In genomic region chr4:153593166-153593565, GRCh38 we compare ENCODE assay signal across 33 cellular contexts.
A peak's percentile ranks its signal among the peaks of the same experiment; 100 is the strongest.
DNase-seq lines count a peak whose midpoint lies in the region; ATAC-seq and TF ChIP-seq lines count a peak whose summit lies in the region.
"Had no signal": no experiment of that assay in that cellular context is flagged by ENCODE, and none has a peak within 500 bp of the region (broad histone marks: within the 10 kb centered on the region; RNA-seq: fewer than 3 reads in every experiment).

No MANE protein-coding gene starts in this region.

- peaks cover 22 to 49% (median 30%) of the 10 kb centered on the region in 3 donors for H3K36me3 ChIP-seq in skeletal muscle tissue (ENCODE audit: control insufficient read depth in 3 of 3, insufficient read depth in 3 of 3, low read length in 3 of 3)

- ATAC-seq in GM18870 (IDR thresholded peaks at IDR 0.05; ENCODE audit: unreplicated experiment) (no peak), HG03342 (IDR thresholded peaks at IDR 0.05; ENCODE audit: unreplicated experiment) (no peak)
- ATAC-seq: left cardiac atrium; stimulated activated naive CD8-positive, alpha-beta T cell treated with anti-CD3 and anti-CD28 coated beads, Interleukin-15, Interleukin-2, amounts not matched to agents 100 U/mL and 50 U/mL, for 24 hours had no signal

- POLR2A ChIA-PET in activated CD4-positive, alpha-beta T cell treated with anti-CD3 and anti-CD28 coated beads, Interleukin-2, amount 10 ng/mL, durations not matched to agents 7 days and 5 days (lab: Charles Lee) = no interaction called here

- H3K4me1 Mint-ChIP-seq in activated CD4-positive, alpha-beta T cell treated with anti-CD3 and anti-CD28 coated beads, Interleukin-2, amount 10 ng/mL, durations not matched to agents 7 days and 5 days = peaks cover 7% of the 10 kb centered on the region

- CTCF ChIA-PET in activated CD4-positive, alpha-beta T cell treated with anti-CD3 and anti-CD28 coated beads, Interleukin-2, amount 10 ng/mL, durations not matched to agents 7 days and 5 days (lab: Charles Lee) = interaction anchor here (1.8 kb wide), 1 partner anchor 11 kb away, joined by 5 read pairs; no protein-coding TSS in a partner anchor

- TF ChIP-seq CTCF in epithelial cell of proximal tubule (conservative IDR thresholded peaks at IDR 0.05; ENCODE audit: low read depth, low read length) = peak; percentile 3

- H3K4me3 Mint-ChIP-seq in activated CD4-positive, alpha-beta T cell treated with anti-CD3 and anti-CD28 coated beads, Interleukin-2, amount 10 ng/mL, durations not matched to agents 7 days and 5 days = no peak overlapping the region
- H3K4me3 Mint-ChIP-seq: activated CD4-positive, alpha-beta T cell treated with anti-CD3 and anti-CD28 coated beads, Interleukin-2, amount 10 ng/mL, durations not matched to agents 24 days and 14 days; CD8-positive, alpha-beta memory T cell; H9 had no signal

- peaks cover 72% of the 10 kb centered on the region for H3K36me3 Mint-ChIP-seq in activated CD4-positive, alpha-beta T cell treated with anti-CD3 and anti-CD28 coated beads, Interleukin-2, amount 10 ng/mL, durations not matched to agents 7 days and 5 days (ENCODE audit: low read depth)

- H3K27me3 ChIP-seq in skeletal muscle tissue (ENCODE audit: control insufficient read depth in 3 of 3, insufficient read depth in 3 of 3, low read length in 3 of 3) = no peaks in the 10 kb centered on the region
- H3K27me3 ChIP-seq: brain microvascular endothelial cell, dorsolateral prefrontal cortex, hepatocyte, SJSA1 had no signal

- no peaks in the 10 kb centered on the region for H3K9me3 ChIP-seq in skeletal muscle tissue (ENCODE audit: control insufficient read depth in 3 of 3, low read length in 3 of 3)
- H3K9me3 ChIP-seq: SJSA1 had no signal

- H3K4me1 ChIP-seq in skeletal muscle tissue (ENCODE audit: control insufficient read depth in 3 of 3, insufficient read depth in 3 of 3, low read length in 3 of 3) = peaks cover 4 to 14% (median 5%) of the 10 kb centered on the region in 3 donors

- no peaks in the 10 kb centered on the region for H3K27me3 Mint-ChIP-seq in activated CD4-positive, alpha-beta T cell treated with anti-CD3 and anti-CD28 coated beads, Interleukin-2, amount 10 ng/mL, durations not matched to agents 7 days and 5 days
- H3K27me3 Mint-ChIP-seq: activated CD4-positive, alpha-beta T cell treated with anti-CD3 and anti-CD28 coated beads, Interleukin-2, amount 10 ng/mL, durations not matched to agents 24 days and 14 days; CD8-positive, alpha-beta memory T cell had no signal

- no peak for DNase-seq in activated CD4-positive, alpha-beta T cell treated with anti-CD3 and anti-CD28 coated beads, Interleukin-2, amount 10 ng/mL, durations not matched to agents 7 days and 5 days
- DNase-seq in activated CD4-positive, alpha-beta T cell treated with anti-CD3 and anti-CD28 coated beads for 1 hour = no peak
- DNase-seq in LHCN-M2 (ENCODE audit: low read depth) (peak; percentile 6), epithelial cell of proximal tubule (ENCODE audit: low read depth) (no peak), DMS114 treated with DMSO at 0.1 percent for 48 hours (lab: John Stamatoyannopoulos, UW; ENCODE audit: unreplicated experiment) (no peak)
- DNase-seq: ACHN; activated CD4-positive, alpha-beta T cell treated with anti-CD3 and anti-CD28 coated beads, Interleukin-2, amount 10 ng/mL, durations not matched to agents 24 days and 14 days; activated naive CD4-positive, alpha-beta T cell; activated T-cell treated with anti-CD3 and anti-CD28 coated beads, Interleukin-2, amount 50 U/mL, for 48 hours; amniotic stem cell; brain microvascular endothelial cell; CD8-positive, alpha-beta memory T cell; cerebellar nuclear complex; DMS153; dorsolateral prefrontal cortex; H9; Kasumi-1; left cardiac atrium; mammary epithelial cell; NCI-H1436 treated with DMSO at 0.1 percent for 48 hours; NCI-H2081 treated with DMSO at 0.1 percent for 48 hours; NCI-H774; RPMI8226; stimulated activated CD4-positive, alpha-beta T cell treated with anti-CD3 and anti-CD28 coated beads, Interleukin-1b, Interleukin-23, amount 100 ng/mL, for 48 hours; stimulated activated naive CD8-positive, alpha-beta T cell treated with anti-CD3 and anti-CD28 coated beads, Interleukin-15, Interleukin-2, amounts not matched to agents 100 U/mL and 50 U/mL, for 24 hours; T1000 had no signal

- H3K9ac ChIP-seq in skeletal muscle tissue (ENCODE audit: low read depth in 1 of 3, low read length in 3 of 3) = no peak overlapping the region

- H3K4me3 ChIP-seq in epithelial cell of proximal tubule (ENCODE audit: low read depth, low read length) (no peak overlapping the region), skeletal muscle tissue (ENCODE audit: low read length in 3 of 3) (no peak overlapping the region)
- H3K4me3 ChIP-seq: dorsolateral prefrontal cortex, hepatocyte, SJSA1, smooth muscle cell had no signal

- no peaks in the 10 kb centered on the region for H3K9me3 Mint-ChIP-seq in activated CD4-positive, alpha-beta T cell treated with anti-CD3 and anti-CD28 coated beads, Interleukin-2, amount 10 ng/mL, durations not matched to agents 7 days and 5 days
- H3K9me3 Mint-ChIP-seq: activated CD4-positive, alpha-beta T cell treated with anti-CD3 and anti-CD28 coated beads, Interleukin-2, amount 10 ng/mL, durations not matched to agents 24 days and 14 days; CD8-positive, alpha-beta memory T cell; H9 had no signal

- peak overlapping the region; percentile 50 for H3K27ac Mint-ChIP-seq in activated CD4-positive, alpha-beta T cell treated with anti-CD3 and anti-CD28 coated beads, Interleukin-2, amount 10 ng/mL, durations not matched to agents 7 days and 5 days
- H3K27ac Mint-ChIP-seq: activated CD4-positive, alpha-beta T cell treated with anti-CD3 and anti-CD28 coated beads, Interleukin-2, amount 10 ng/mL, durations not matched to agents 24 days and 14 days had no signal

- H3K27ac ChIP-seq in skeletal muscle tissue (ENCODE audit: low read depth, low read length) = peak overlapping the region; percentile 82
- H3K27ac ChIP-seq: brain microvascular endothelial cell, dorsolateral prefrontal cortex, hepatocyte, SJSA1, VCaP had no signal
